Comparison of ENCODE assay signal across 4 cellular contexts in genomic region chr18:6479699-6480098, GRCh38.
A peak's percentile ranks its signal among the peaks of the same experiment; 100 is the strongest.
TF ChIP-seq lines count a peak whose summit lies in the region.

No MANE protein-coding gene starts in this region.

TF ChIP-seq in HepG2, 621 proteins besides CTCF, POLR2A, EP300 and RAD21 (continues in another document):
- no peak for TF ChIP-seq FOXJ3 (CRISPR knock-in tag; IDR thresholded peaks at IDR 0.05; ENCODE audit: borderline replicate concordance)
- no peak for TF ChIP-seq KDM5A (IDR thresholded peaks at IDR 0.05; ENCODE audit: borderline replicate concordance, low read length)
- peak; percentile 88 to 95 for TF ChIP-seq MAFK (conservative IDR thresholded peaks at IDR 0.05 in 1 of 2, IDR thresholded peaks at IDR 0.05 in 1 of 2; ENCODE audit: low read length in 2 of 2)
- peak; percentile 92 for TF ChIP-seq MAFF (IDR thresholded peaks at IDR 0.05; ENCODE audit: low read depth, low read length)
- no peak for TF ChIP-seq ZNF740 (CRISPR knock-in tag; IDR thresholded peaks at IDR 0.05)
- TF ChIP-seq ZBTB10 (CRISPR knock-in tag; IDR thresholded peaks at IDR 0.05; ENCODE audit: borderline replicate concordance): no peak
- no peak for TF ChIP-seq NPAS2 (CRISPR knock-in tag; IDR thresholded peaks at IDR 0.05; ENCODE audit: borderline replicate concordance)
- TF ChIP-seq ZNF414 (CRISPR knock-in tag; IDR thresholded peaks at IDR 0.05): no peak
- no peak for TF ChIP-seq PRMT3 (CRISPR knock-in tag; IDR thresholded peaks at IDR 0.05; ENCODE audit: borderline replicate concordance, low read depth)
- TF ChIP-seq ATM (IDR thresholded peaks at IDR 0.05; ENCODE audit: borderline replicate concordance): no peak

TF ChIP-seq in A549, 52 proteins besides CTCF, POLR2A, EP300 and RAD21:
- TF ChIP-seq MAFK (IDR thresholded peaks at IDR 0.05; ENCODE audit: partially characterized antibody) (peak; percentile 86), ZC3H11A (IDR thresholded peaks at IDR 0.05) (no peak)

TF ChIP-seq in IMR-90, 13 proteins besides CTCF, POLR2A, EP300 and RAD21:
- TF ChIP-seq RFX5 (IDR thresholded peaks at IDR 0.05; ENCODE audit: low read depth, low read length) (no peak), FOS (IDR thresholded peaks at IDR 0.05; ENCODE audit: low read depth, low read length) (no peak), ELK1 (IDR thresholded peaks at IDR 0.05; ENCODE audit: borderline replicate concordance, low read depth, low read length) (no peak), USF2 (IDR thresholded peaks at IDR 0.05; ENCODE audit: low read depth, low read length) (no peak), MAFK (IDR thresholded peaks at IDR 0.05; ENCODE audit: low read depth, low read length) (peak; percentile 80)

TF ChIP-seq in K562, 482 proteins besides CTCF, POLR2A, EP300 and RAD21:
- no peak for TF ChIP-seq SMARCA4 (IDR thresholded peaks at IDR 0.05)
- peak; percentile 63 for TF ChIP-seq C11orf30 (IDR thresholded peaks at IDR 0.05; ENCODE audit: low read depth)
- TF ChIP-seq ZNF316 (IDR thresholded peaks at IDR 0.05): peak; percentile 90
- no peak for TF ChIP-seq FOS (IDR thresholded peaks at IDR 0.05; ENCODE audit: extremely low read depth, insufficient read length)
- TF ChIP-seq CREB5 (CRISPR knock-in tag; IDR thresholded peaks at IDR 0.05): no peak
- peak; percentile 87 for TF ChIP-seq MAFK (IDR thresholded peaks at IDR 0.05; ENCODE audit: low read length)
- no peak for TF ChIP-seq SMC3 (conservative IDR thresholded peaks at IDR 0.05; ENCODE audit: insufficient read depth, low read depth, low read length)
- TF ChIP-seq TSHZ1 (CRISPR knock-in tag; IDR thresholded peaks at IDR 0.05): no peak
- no peak for TF ChIP-seq ADNP (tag; IDR thresholded peaks at IDR 0.05)
- no peak for TF ChIP-seq SREBF2 (CRISPR knock-in tag; IDR thresholded peaks at IDR 0.05)
- TF ChIP-seq ZNF668 (CRISPR knock-in tag; IDR thresholded peaks at IDR 0.05): no peak
- TF ChIP-seq NONO (IDR thresholded peaks at IDR 0.05; ENCODE audit: low read depth in 2 of 2, low read length in 1 of 2): no peak
- peak; percentile 78 for TF ChIP-seq MAFG (tag; conservative IDR thresholded peaks at IDR 0.05)
- no peak for TF ChIP-seq NEUROD1 (IDR thresholded peaks at IDR 0.05; ENCODE audit: borderline replicate concordance, low read depth, low read length, partially characterized antibody)
- no peak for TF ChIP-seq CLOCK (CRISPR knock-in tag; IDR thresholded peaks at IDR 0.05; ENCODE audit: borderline replicate concordance)
- TF ChIP-seq RBM15 (IDR thresholded peaks at IDR 0.05; ENCODE audit: insufficient read depth, low read length): no peak
- TF ChIP-seq MAFF (IDR thresholded peaks at IDR 0.05; ENCODE audit: low read length): peak; percentile 88
- TF ChIP-seq FOXK2 (conservative IDR thresholded peaks at IDR 0.05 in 1 of 2, IDR thresholded peaks at IDR 0.05 in 1 of 2; ENCODE audit: low read depth in 2 of 2): no peak
- no peak for TF ChIP-seq BRF2 (IDR thresholded peaks at IDR 0.05; ENCODE audit: borderline replicate concordance, insufficient read depth, insufficient read length)
- no peak for TF ChIP-seq HMBOX1 (IDR thresholded peaks at IDR 0.05)
- no peak for TF ChIP-seq RNF2 (IDR thresholded peaks at IDR 0.05)
- TF ChIP-seq ZNF239 (CRISPR knock-in tag; IDR thresholded peaks at IDR 0.05): no peak
- no peak for TF ChIP-seq NKRF (IDR thresholded peaks at IDR 0.05; ENCODE audit: borderline replicate concordance)
